ENCODE assay signal across 1 cellular context in genomic region chr20:17610566-17611289, GRCh38.
A peak's percentile ranks its signal among the peaks of the same experiment; 100 is the strongest.
TF ChIP-seq lines count a peak whose summit lies in the region.

No MANE protein-coding gene starts in this region.

TF ChIP-seq in HepG2, 621 proteins besides CTCF, POLR2A, EP300 and RAD21 (continued from another document and continues in another):
- TF ChIP-seq ZNF275 (CRISPR knock-in tag; IDR thresholded peaks at IDR 0.05; ENCODE audit: borderline replicate concordance) (no peak), HBP1 (CRISPR knock-in tag; IDR thresholded peaks at IDR 0.05; ENCODE audit: low read depth) (no peak), ZNF329 (CRISPR knock-in tag; IDR thresholded peaks at IDR 0.05; ENCODE audit: low read depth) (0 out of 2 replicates have a peak, but pooled peaks have one; percentile 29), SATB2 (CRISPR knock-in tag; IDR thresholded peaks at IDR 0.05) (no peak), GTF3A (CRISPR knock-in tag; conservative IDR thresholded peaks at IDR 0.05) (0 out of 2 replicates have a peak, but pooled peaks have one; percentile 38), ZFP37 (CRISPR knock-in tag; IDR thresholded peaks at IDR 0.05; ENCODE audit: borderline replicate concordance) (no peak), YEATS2 (CRISPR knock-in tag; IDR thresholded peaks at IDR 0.05; ENCODE audit: borderline replicate concordance) (no peak), AHR (CRISPR knock-in tag; IDR thresholded peaks at IDR 0.05) (0 out of 2 replicates have a peak, but pooled peaks have one; percentile 17), PAWR (CRISPR knock-in tag; IDR thresholded peaks at IDR 0.05; ENCODE audit: borderline replicate concordance) (no peak), TEAD2 (CRISPR knock-in tag; IDR thresholded peaks at IDR 0.05) (no peak), FOXO1 (CRISPR knock-in tag; IDR thresholded peaks at IDR 0.05) (no peak), TMF1 (CRISPR knock-in tag; IDR thresholded peaks at IDR 0.05; ENCODE audit: low read depth) (0 out of 2 replicates have a peak, but pooled peaks have one; percentile 16), ZNF160 (CRISPR knock-in tag; IDR thresholded peaks at IDR 0.05) (no peak), TAF1 (CRISPR knock-in tag; IDR thresholded peaks at IDR 0.05) (no peak), ZNF766 (CRISPR knock-in tag; IDR thresholded peaks at IDR 0.05; ENCODE audit: borderline replicate concordance) (no peak), PAF1 (CRISPR knock-in tag; IDR thresholded peaks at IDR 0.05) (0 out of 2 replicates have a peak, but pooled peaks have one; percentile 14), ZBTB21 (CRISPR knock-in tag; IDR thresholded peaks at IDR 0.05) (no peak), ZNF629 (CRISPR knock-in tag; conservative IDR thresholded peaks at IDR 0.05) (no peak), HDAC2 (CRISPR knock-in tag; IDR thresholded peaks at IDR 0.05) (no peak), U2AF2 (IDR thresholded peaks at IDR 0.05; ENCODE audit: low read depth, low read length) (no peak), AGO2 (optimal IDR thresholded peaks at IDR 0.05; ENCODE audit: low read depth, low read length) (peak; percentile 90), ZNF770 (CRISPR knock-in tag; IDR thresholded peaks at IDR 0.05) (no peak), CSRNP2 (CRISPR knock-in tag; conservative IDR thresholded peaks at IDR 0.05; ENCODE audit: low read depth) (no peak), HINFP (CRISPR knock-in tag; IDR thresholded peaks at IDR 0.05; ENCODE audit: low read depth) (0 out of 2 replicates have a peak, but pooled peaks have one; percentile 40), ZNF747 (CRISPR knock-in tag; IDR thresholded peaks at IDR 0.05; ENCODE audit: borderline replicate concordance) (no peak), POLR2G (IDR thresholded peaks at IDR 0.05; ENCODE audit: low read depth, low read length) (peak; percentile 7), DZIP1 (CRISPR knock-in tag; IDR thresholded peaks at IDR 0.05) (0 out of 2 replicates have a peak, but pooled peaks have one; percentile 52), ZNF354B (CRISPR knock-in tag; IDR thresholded peaks at IDR 0.05) (no peak), SRY (CRISPR knock-in tag; IDR thresholded peaks at IDR 0.05) (no peak; the same call in 1 of the 2 replicates), NCOA5 (CRISPR knock-in tag; IDR thresholded peaks at IDR 0.05) (no peak), SIN3B (IDR thresholded peaks at IDR 0.05; ENCODE audit: low read length) (no peak), RBM22 (optimal IDR thresholded peaks at IDR 0.05; ENCODE audit: low read length) (peak; percentile 80), ZNF687 (CRISPR knock-in tag; IDR thresholded peaks at IDR 0.05) (0 out of 2 replicates have a peak, but pooled peaks have one; percentile 2), HNRNPH1 (optimal IDR thresholded peaks at IDR 0.05; ENCODE audit: low read depth, low read length) (no peak), NAIF1 (CRISPR knock-in tag; IDR thresholded peaks at IDR 0.05; ENCODE audit: borderline replicate concordance) (no peak), ZNF737 (CRISPR knock-in tag; IDR thresholded peaks at IDR 0.05; ENCODE audit: borderline replicate concordance) (no peak), ZMAT5 (CRISPR knock-in tag; IDR thresholded peaks at IDR 0.05; ENCODE audit: borderline replicate concordance, low read depth) (no peak), MLX (CRISPR knock-in tag; IDR thresholded peaks at IDR 0.05) (no peak), FOXP1 (IDR thresholded peaks at IDR 0.05) (no peak), FOXP1 (CRISPR knock-in tag; IDR thresholded peaks at IDR 0.05) (no peak), ZBTB39 (CRISPR knock-in tag; IDR thresholded peaks at IDR 0.05) (no peak), KDM2A (CRISPR knock-in tag; IDR thresholded peaks at IDR 0.05; ENCODE audit: borderline replicate concordance, low read depth) (no peak; the same call in 1 of the 2 replicates), HOXD1 (CRISPR knock-in tag; IDR thresholded peaks at IDR 0.05) (no peak), ZNF619 (CRISPR knock-in tag; IDR thresholded peaks at IDR 0.05) (0 out of 2 replicates have a peak, but pooled peaks have one; percentile 36), ZFP62 (CRISPR knock-in tag; IDR thresholded peaks at IDR 0.05) (no peak), HES4 (CRISPR knock-in tag; IDR thresholded peaks at IDR 0.05; ENCODE audit: borderline replicate concordance) (peak; percentile 32; the same call in 1 of the 2 replicates), CC2D1A (CRISPR knock-in tag; IDR thresholded peaks at IDR 0.05) (no peak), NONO (IDR thresholded peaks at IDR 0.05) (no peak), NONO (CRISPR knock-in tag; conservative IDR thresholded peaks at IDR 0.05) (peak; percentile 16; the same call in 1 of the 2 replicates), JUND (CRISPR knock-in tag; IDR thresholded peaks at IDR 0.05) (0 out of 2 replicates have a peak, but pooled peaks have one; percentile 25), KDM5A (IDR thresholded peaks at IDR 0.05; ENCODE audit: borderline replicate concordance, low read length) (no peak)
